In genomic region chr21:45867041-45867630, GRCh38 we compare ENCODE assay signal across 20 cellular contexts.
DNase-seq lines count a peak whose midpoint lies in the region; ATAC-seq, FAIRE-seq and TF ChIP-seq lines count a peak whose summit lies in the region.
"Had no signal": no experiment of that assay in that cellular context is flagged by ENCODE, and none has a peak within 500 bp of the region (broad histone marks: within the 10 kb centered on the region; RNA-seq: fewer than 3 reads in every experiment).

No MANE protein-coding gene starts in this region.

- no peaks in the 10 kb centered on the region for H3K27me3 Mint-ChIP-seq in neural crest cell (ENCODE audit: low read depth)
- H3K27me3 Mint-ChIP-seq: IgD-negative memory B cell had no signal

- peak overlapping the region in 8 of 11 experiments; percentile 65 to 88 (median 76); a peak in 16 of 22 replicates for H3K4me2 ChIP-seq in BLaER1 treated with 17β-estradiol and CSF1 and Interleukin-3, amounts not matched to agents 10 nM and 100 nM

- peaks cover 0 to 62% (median 11%) of the 10 kb centered on the region in 11 experiments; a peak in 12 of 22 replicates for H4K20me1 ChIP-seq in BLaER1 treated with 17β-estradiol and CSF1 and Interleukin-3, amounts not matched to agents 10 nM and 100 nM

- H3K36me3 ChIP-seq in BLaER1 treated with 17β-estradiol and CSF1 and Interleukin-3, amounts not matched to agents 10 nM and 100 nM: peaks cover 0 to 4% (median 0%) of the 10 kb centered on the region in 11 experiments; a peak in 1 of 22 replicates
- H3K36me3 ChIP-seq in kidney (ENCODE audit: control insufficient read depth in 1 of 2, insufficient read depth in 2 of 2, low read length in 2 of 2): no peaks in the 10 kb centered on the region
- no peaks in the 10 kb centered on the region for H3K36me3 ChIP-seq in H7 (replicated peaks; ENCODE audit: control insufficient read depth, insufficient read depth, low read length)

- intact Hi-C loops in kidney (cut with DNase I): no loop called here

- no peak overlapping the region for H3K4me3 Mint-ChIP-seq in neural crest cell
- H3K4me3 Mint-ChIP-seq: IgD-negative memory B cell had no signal

- no peak for ATAC-seq in GM21423 (IDR thresholded peaks at IDR 0.05; ENCODE audit: unreplicated experiment)

- H3K9me3 ChIP-seq in BLaER1 treated with 17β-estradiol and CSF1 and Interleukin-3, amounts not matched to agents 10 nM and 100 nM (replicated peaks in 1 of 11): no peaks in the 10 kb centered on the region
- H3K9me3 ChIP-seq in kidney (ENCODE audit: control insufficient read depth in 1 of 2, low read length in 2 of 2): no peaks in the 10 kb centered on the region

- H3K4me1 ChIP-seq in BLaER1 treated with 17β-estradiol and CSF1 and Interleukin-3, amounts not matched to agents 10 nM and 100 nM: peaks cover 10 to 80% (median 69%) of the 10 kb centered on the region in 10 experiments; a peak in 19 of 20 replicates
- no peaks in the 10 kb centered on the region for H3K4me1 ChIP-seq in kidney (ENCODE audit: control insufficient read depth in 1 of 2, insufficient read depth in 1 of 2, low read depth in 1 of 2, low read length in 2 of 2)

- no peaks in the 10 kb centered on the region for H3K27me3 ChIP-seq in BLaER1 treated with 17β-estradiol and CSF1 and Interleukin-3, amounts not matched to agents 10 nM and 100 nM
- H3K27me3 ChIP-seq in H7 (ENCODE audit: control insufficient read depth, insufficient read depth, low read length): no peaks in the 10 kb centered on the region

- no peak overlapping the region for H3K4me3 ChIP-seq in BLaER1 treated with 17β-estradiol and CSF1 and Interleukin-3, amounts not matched to agents 10 nM and 100 nM
- H3K4me3 ChIP-seq in kidney (ENCODE audit: low read length in 2 of 2) (no peak overlapping the region), H7 (ENCODE audit: insufficient read depth, low read depth, low read length) (no peak overlapping the region)
- H3K4me3 ChIP-seq: SK-N-MC had no signal

- FAIRE-seq in kidney (lab: Jason Lieb, UNC): no peak
- FAIRE-seq: RCC 7860 had no signal

- no peaks in the 10 kb centered on the region for H3K9me3 Mint-ChIP-seq in neural crest cell
- H3K9me3 Mint-ChIP-seq: IgD-negative memory B cell had no signal

- no peaks in the 10 kb centered on the region for H3K4me1 Mint-ChIP-seq in neural crest cell

- no peak for TF ChIP-seq CTCF in kidney (IDR thresholded peaks at IDR 0.05; ENCODE audit: borderline replicate concordance, extremely low read depth, insufficient read depth)
- TF ChIP-seq CTCF in neural crest cell (conservative IDR thresholded peaks at IDR 0.05): no peak

- H3K27ac Mint-ChIP-seq in neural crest cell (ENCODE audit: unreplicated experiment): peak overlapping the region; percentile 70
- H3K27ac Mint-ChIP-seq: IgD-negative memory B cell had no signal

- H3K36me3 Mint-ChIP-seq in neural crest cell (ENCODE audit: low read depth): no peaks in the 10 kb centered on the region
- H3K36me3 Mint-ChIP-seq: IgD-negative memory B cell had no signal

- peak overlapping the region in 1 of 11 experiments; percentile 45; a peak in 4 of 22 replicates for H3K27ac ChIP-seq in BLaER1 treated with 17β-estradiol and CSF1 and Interleukin-3, amounts not matched to agents 10 nM and 100 nM
- no peak overlapping the region for H3K27ac ChIP-seq in kidney (ENCODE audit: low read depth in 2 of 2, low read length in 2 of 2)
- H3K27ac ChIP-seq: C4-2B, HL-60, SK-N-MC had no signal

- DNase-seq in NCI-H526 (lab: John Stamatoyannopoulos, UW): peak; percentile 14 to 58
- peak; percentile 37 for DNase-seq in kidney
- no peak for DNase-seq in neural crest cell (ENCODE audit: low read depth, low spot score)
- no peak for DNase-seq in H7
- no peak for DNase-seq in NCI-H1436 treated with DMSO at 0.1 percent for 48 hours (lab: John Stamatoyannopoulos, UW)
- DNase-seq in NCI-H1930 (lab: John Stamatoyannopoulos, UW): no peak
- DNase-seq: DMS79, HCEC 1CT, Karpas-422, NCI-H1092 treated with DMSO at 0.1 percent for 48 hours, NCI-H2081 treated with DMSO at 0.1 percent for 48 hours, NCI-H774, SHP77 had no signal

- H3K9ac ChIP-seq in BLaER1 treated with 17β-estradiol and CSF1 and Interleukin-3, amounts not matched to agents 10 nM and 100 nM: peak overlapping the region in 1 of 11 experiments; percentile 39; a peak in 1 of 22 replicates
- H3K9ac ChIP-seq in kidney (ENCODE audit: low read length in 2 of 2): no peak overlapping the region

Comparison
In these comparisons a context has a peak if more than half of its experiments do, and no peak if none do; other contexts are left out.
1. DNase-seq: peak in NCI-H526 (2 of 2) and kidney (single experiment); none in neural crest cell (single experiment), H7 (single experiment), NCI-H1436 treated with DMSO at 0.1 percent for 48 hours (single experiment) and NCI-H1930 (0 of 2).